21 cellular contexts compared by ENCODE assay signal in the genomic region with DNA sequence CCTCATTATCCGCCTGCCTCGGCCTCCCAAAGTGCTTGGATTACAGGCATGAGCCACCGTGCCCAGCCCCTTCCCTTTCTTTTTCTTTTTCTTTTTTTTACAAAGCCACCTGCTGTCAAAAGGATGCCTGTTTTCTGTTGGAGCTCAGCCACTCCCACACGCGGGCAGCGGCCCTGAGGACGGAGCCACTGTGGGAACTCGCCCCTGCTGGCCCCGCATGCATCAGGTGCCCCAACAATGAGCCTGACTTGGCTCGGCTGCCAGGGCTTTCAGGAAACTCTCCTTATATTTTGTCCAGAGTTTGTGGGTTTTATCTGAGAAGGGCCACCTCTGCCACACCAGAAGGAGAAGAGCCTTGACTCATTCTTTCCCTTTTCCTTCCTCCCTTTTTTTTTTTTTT. TPM values are rescaled to one million over a fixed set of nuclear protein-coding genes. Genes with fewer than 3 reads are reported as not detected.
A peak's percentile ranks its signal among the peaks of the same experiment; 100 is the strongest.
DNase-seq lines count a peak whose midpoint lies in the region; FAIRE-seq and TF ChIP-seq lines count a peak whose summit lies in the region.
"Had no signal": no experiment of that assay in that cellular context is flagged by ENCODE, and none has a peak within 500 bp of the region (broad histone marks: within the 10 kb centered on the region; RNA-seq: fewer than 3 reads in every experiment).

No MANE protein-coding gene starts in this region.

- H3K4me2 ChIP-seq in GM23248 (ENCODE audit: unreplicated experiment) = no peak overlapping the region
- no peak overlapping the region for H3K4me2 ChIP-seq in endothelial cell of umbilical vein (ENCODE audit: insufficient read depth, low read length)
- H3K4me2 ChIP-seq: A549 had no signal

- H3K4me1 ChIP-seq in GM23248 (ENCODE audit: insufficient read depth) = no peaks in the 10 kb centered on the region; the same call in 1 of the 2 replicates
- no peaks in the 10 kb centered on the region for H3K4me1 ChIP-seq in endothelial cell of umbilical vein (ENCODE audit: control insufficient read depth, extremely low read depth, insufficient read depth, low read length)
- H3K4me1 ChIP-seq: A549 had no signal

- no peaks in the 10 kb centered on the region for H4K20me1 ChIP-seq in GM23248 (ENCODE audit: insufficient read depth)
- H4K20me1 ChIP-seq in endothelial cell of umbilical vein (replicated peaks; ENCODE audit: control insufficient read depth, extremely low read depth, insufficient read depth, low read length) = no peaks in the 10 kb centered on the region

- TF ChIP-seq POLR2A in endothelial cell of umbilical vein (IDR thresholded peaks at IDR 0.05; ENCODE audit: low read depth, low read length) = no peak

- BruUV-seq in endothelial cell of umbilical vein (replicated peaks; lab: Mats Ljungman, UMichigan) = no TSS peak

- H3K27me3 Mint-ChIP-seq in progenitor cell of endocrine pancreas = no peaks in the 10 kb centered on the region

- no peaks in the 10 kb centered on the region for H3K4me1 Mint-ChIP-seq in progenitor cell of endocrine pancreas (ENCODE audit: low read depth)

- H2AFZ ChIP-seq in GM23248 (no peak overlapping the region), endothelial cell of umbilical vein (ENCODE audit: low read depth, low read length) (no peak overlapping the region)

- peak overlapping the region; percentile 83 for H3K27ac Mint-ChIP-seq in progenitor cell of endocrine pancreas
- H3K27ac Mint-ChIP-seq: CD4-positive, alpha-beta T cell had no signal

- peak; percentile 19 for DNase-seq in GM23248
- DNase-seq in RPMI7951 (ENCODE audit: low read depth) = peak; percentile 58
- peak; percentile 38 for DNase-seq in endothelial cell of umbilical vein (ENCODE audit: low read depth, low spot score)
- DNase-seq in progenitor cell of endocrine pancreas (ENCODE audit: low spot score, unreplicated experiment) = no peak
- DNase-seq in OCI-M2 (lab: John Stamatoyannopoulos, UW; ENCODE audit: unreplicated experiment) = no peak
- no peak for DNase-seq in kidney glomerular epithelial cell (lab: John Stamatoyannopoulos, UW)
- DNase-seq in activated CD4-positive, CD25-positive, alpha-beta regulatory T cell treated with anti-CD3 and anti-CD28 coated beads, Interleukin-2, amount 50 U/mL, for 72 hours = no peak
- DNase-seq: Calu3; CD4-positive, alpha-beta T cell; DMS79; NCI-H1048; NCI-H146; NCI-H2081 treated with DMSO at 0.1 percent for 48 hours; NCI-H226; NCI-H69; NK-92 treated with Interleukin-12 subunit alpha and Interleukin-12 subunit beta, amount 100 ng/mL, for 24 hours; Right ventricle myocardium superior had no signal

- H3K9me3 ChIP-seq in GM23248 (ENCODE audit: low read depth) = no peaks in the 10 kb centered on the region
- H3K9me3 ChIP-seq in endothelial cell of umbilical vein (replicated peaks; ENCODE audit: control insufficient read depth, insufficient read depth, low read length) = no peaks in the 10 kb centered on the region

- no peaks in the 10 kb centered on the region for H3K9me2 ChIP-seq in GM23248 (ENCODE audit: insufficient read depth)

- no peak overlapping the region for H3K4me3 Mint-ChIP-seq in progenitor cell of endocrine pancreas (ENCODE audit: low read depth)
- H3K4me3 Mint-ChIP-seq: CD4-positive, alpha-beta T cell had no signal

- TF ChIP-seq CTCF in endothelial cell of umbilical vein (IDR thresholded peaks at IDR 0.05; ENCODE audit: extremely low read depth in 1 of 2, insufficient read depth in 1 of 2, low read depth in 1 of 2, low read length in 2 of 2) = no peak
- no peak for TF ChIP-seq CTCF in progenitor cell of endocrine pancreas (IDR thresholded peaks at IDR 0.05; ENCODE audit: unreplicated experiment)

- CTCF ChIA-PET in endothelial cell of umbilical vein (lab: Charles Lee) = interaction anchor here (0.7 to 1.5 kb wide), 3 partner anchors 34 to 89 kb away, joined by 3 to 5 read pairs (median 4); no protein-coding TSS in a partner anchor

- intact Hi-C loops in endothelial cell of umbilical vein (cut with micrococcal nuclease) = no loop called here

- H3K4me3 ChIP-seq in GM23248 (no peak overlapping the region), endothelial cell of umbilical vein (replicated peaks in 1 of 3; ENCODE audit: insufficient read depth in 1 of 3, low read depth in 1 of 3, low read length in 3 of 3) (no peak overlapping the region)
- H3K4me3 ChIP-seq: A549, GM12878 had no signal

- H3K9me1 ChIP-seq in endothelial cell of umbilical vein (replicated peaks; ENCODE audit: control insufficient read depth, extremely low read depth, insufficient read depth, low read length) = no peaks in the 10 kb centered on the region

- H3K9me3 Mint-ChIP-seq in progenitor cell of endocrine pancreas (ENCODE audit: low read depth) = no peaks in the 10 kb centered on the region
- H3K9me3 Mint-ChIP-seq: CD4-positive, alpha-beta T cell had no signal

- H3F3A ChIP-seq in GM23248 (ENCODE audit: insufficient read depth) = no peaks in the 10 kb centered on the region

- no peak for FAIRE-seq in endothelial cell of umbilical vein (lab: Jason Lieb, UNC)
- FAIRE-seq: A549, GM12878, GM18507 had no signal

- H3K79me2 ChIP-seq in GM23248 (ENCODE audit: insufficient read depth) (no peaks in the 10 kb centered on the region), endothelial cell of umbilical vein (ENCODE audit: control insufficient read depth, insufficient read depth, low read length) (no peaks in the 10 kb centered on the region)

- WGBS in GM23248 (ENCODE audit: low coverage in 1 of 2, low lambda C conversion rate in 2 of 2, missing lambda C conversion rate in 2 of 2), 2 experiments = 85 to 91% methylated on average over 10 of the region's 10 CpGs

- H3K9ac ChIP-seq in GM23248 (no peak overlapping the region), endothelial cell of umbilical vein (replicated peaks; ENCODE audit: extremely low read depth, insufficient read depth, low read length) (no peak overlapping the region)

- no peaks in the 10 kb centered on the region for H3K27me3 ChIP-seq in GM23248 (replicated peaks; ENCODE audit: insufficient read depth)
- peaks cover 0 to 5% of the 10 kb centered on the region in 2 experiments for H3K27me3 ChIP-seq in endothelial cell of umbilical vein (ENCODE audit: control insufficient read depth in 2 of 2, insufficient read depth in 2 of 2, low read length in 2 of 2)

- H3K36me3 ChIP-seq in GM23248 (ENCODE audit: low read depth) (no peaks in the 10 kb centered on the region), endothelial cell of umbilical vein (ENCODE audit: control insufficient read depth in 2 of 2, extremely low read depth in 1 of 2, insufficient read depth in 2 of 2, low read length in 2 of 2) (no peaks in the 10 kb centered on the region)

- POLR2A ChIA-PET in endothelial cell of umbilical vein (lab: Charles Lee) = no interaction called here

- H3K27ac ChIP-seq in GM23248 (no peak overlapping the region), endothelial cell of umbilical vein (ENCODE audit: insufficient read depth, low read depth, low read length) (no peak overlapping the region)
- H3K27ac ChIP-seq: A549 had no signal

- in situ Hi-C loops in GM23248 (cut with MboI) = no loop called here

- peaks cover 34% of the 10 kb centered on the region for H3K36me3 Mint-ChIP-seq in progenitor cell of endocrine pancreas (ENCODE audit: insufficient read depth)

- dilution Hi-C loops in endothelial cell of umbilical vein (cut with MboI; ENCODE audit: extremely low pct_ligation_motif_present, low sequenced_read_pairs) = no loop called here

TF ChIP-seq in endothelial cell of umbilical vein, 7 proteins besides CTCF, POLR2A, EP300 and RAD21:
- TF ChIP-seq FOS (IDR thresholded peaks at IDR 0.05; ENCODE audit: borderline replicate concordance, insufficient read depth, low read length) (peak; percentile 30), MYC (IDR thresholded peaks at IDR 0.05; ENCODE audit: low read depth, low read length) (no peak)

RNA-seq across cellular contexts. Expression of a gene that starts 37.1 kb away (rescaled TPM):
- not detected in 2 replicates for total RNA-seq in GM23248 (2014; rRNA removed; shearing (Covaris generic))
- not detected in 2 replicates for polyA plus RNA-seq in GM23248 (2016; fragmentation: Nextera tagmentation; extraction: Ambion mirVana)
- total RNA-seq in RPMI7951 (2014; rRNA removed; shearing (Covaris generic)) = not detected in 2 replicates
- not detected in 2 replicates for total RNA-seq in endothelial cell of umbilical vein
- not detected in 2 replicates for polyA plus RNA-seq in endothelial cell of umbilical vein
- not detected in 2 replicates for polyA plus RNA-seq in endothelial cell of umbilical vein (2011; cell fraction: cytosol; rRNA removed)
- polyA plus RNA-seq in endothelial cell of umbilical vein (2011; cell fraction: nucleus; rRNA removed) = not detected in 2 replicates
- not detected in 2 replicates for polyA plus RNA-seq in endothelial cell of umbilical vein (2012)
- polyA minus RNA-seq in endothelial cell of umbilical vein = not detected in 2 replicates
- polyA minus RNA-seq in endothelial cell of umbilical vein (2011; cell fraction: cytosol; rRNA and poly(A)+ RNA removed) = not detected
- polyA minus RNA-seq in endothelial cell of umbilical vein (2011; cell fraction: nucleus; rRNA and poly(A)+ RNA removed) = not detected in 2 replicates
- total RNA-seq in progenitor cell of endocrine pancreas = not detected in 2 replicates
- total RNA-seq: Calu3, G401 had no signal
- polyA plus RNA-seq: A549 had no signal

Comparison
In these comparisons a context has a peak if more than half of its experiments do, and no peak if none do; other contexts are left out.
1. DNase-seq: peak in GM23248 (single experiment), RPMI7951 (single experiment) and endothelial cell of umbilical vein (single experiment); none in progenitor cell of endocrine pancreas (single experiment), OCI-M2 (single experiment), kidney glomerular epithelial cell (single experiment) and activated CD4-positive, CD25-positive, alpha-beta regulatory T cell treated with anti-CD3 and anti-CD28 coated beads, Interleukin-2, amount 50 U/mL, for 72 hours (single experiment).